1 cellular context compared by ENCODE assay signal in the genomic region with DNA sequence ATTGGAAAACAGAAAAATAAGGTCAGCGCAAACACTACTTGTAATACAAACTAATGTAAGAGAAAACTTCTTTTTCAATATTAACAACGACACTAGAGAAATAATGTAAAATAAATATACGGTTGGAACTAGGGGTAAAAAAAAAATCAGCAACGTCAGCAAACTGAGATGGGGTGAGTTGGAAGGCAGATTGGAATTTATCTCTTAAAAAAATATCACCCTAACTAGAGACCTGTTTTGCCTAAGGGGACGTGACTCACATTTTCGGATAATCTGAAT.
TF ChIP-seq lines count a peak whose summit lies in the region.

No MANE protein-coding gene starts in this region.

TF ChIP-seq in GM12878, 131 proteins besides CTCF, POLR2A, EP300 and RAD21 (continued from another document):
- TF ChIP-seq, protein P1, sequence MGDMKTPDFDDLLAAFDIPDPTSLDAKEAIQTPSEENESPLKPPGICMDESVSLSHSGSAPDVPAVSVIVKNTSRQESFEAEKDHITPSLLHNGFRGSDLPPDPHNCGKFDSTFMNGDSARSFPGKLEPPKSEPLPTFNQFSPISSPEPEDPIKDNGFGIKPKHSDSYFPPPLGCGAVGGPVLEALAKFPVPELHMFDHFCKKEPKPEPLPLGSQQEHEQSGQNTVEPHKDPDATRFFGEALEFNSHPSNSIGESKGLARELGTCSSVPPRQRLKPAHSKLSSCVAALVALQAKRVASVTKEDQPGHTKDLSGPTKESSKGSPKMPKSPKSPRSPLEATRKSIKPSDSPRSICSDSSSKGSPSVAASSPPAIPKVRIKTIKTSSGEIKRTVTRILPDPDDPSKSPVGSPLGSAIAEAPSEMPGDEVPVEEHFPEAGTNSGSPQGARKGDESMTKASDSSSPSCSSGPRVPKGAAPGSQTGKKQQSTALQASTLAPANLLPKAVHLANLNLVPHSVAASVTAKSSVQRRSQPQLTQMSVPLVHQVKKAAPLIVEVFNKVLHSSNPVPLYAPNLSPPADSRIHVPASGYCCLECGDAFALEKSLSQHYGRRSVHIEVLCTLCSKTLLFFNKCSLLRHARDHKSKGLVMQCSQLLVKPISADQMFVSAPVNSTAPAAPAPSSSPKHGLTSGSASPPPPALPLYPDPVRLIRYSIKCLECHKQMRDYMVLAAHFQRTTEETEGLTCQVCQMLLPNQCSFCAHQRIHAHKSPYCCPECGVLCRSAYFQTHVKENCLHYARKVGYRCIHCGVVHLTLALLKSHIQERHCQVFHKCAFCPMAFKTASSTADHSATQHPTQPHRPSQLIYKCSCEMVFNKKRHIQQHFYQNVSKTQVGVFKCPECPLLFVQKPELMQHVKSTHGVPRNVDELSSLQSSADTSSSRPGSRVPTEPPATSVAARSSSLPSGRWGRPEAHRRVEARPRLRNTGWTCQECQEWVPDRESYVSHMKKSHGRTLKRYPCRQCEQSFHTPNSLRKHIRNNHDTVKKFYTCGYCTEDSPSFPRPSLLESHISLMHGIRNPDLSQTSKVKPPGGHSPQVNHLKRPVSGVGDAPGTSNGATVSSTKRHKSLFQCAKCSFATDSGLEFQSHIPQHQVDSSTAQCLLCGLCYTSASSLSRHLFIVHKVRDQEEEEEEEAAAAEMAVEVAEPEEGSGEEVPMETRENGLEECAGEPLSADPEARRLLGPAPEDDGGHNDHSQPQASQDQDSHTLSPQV (IDR thresholded peaks at IDR 0.05) = no peak
- no peak for TF ChIP-seq SMARCA5 (IDR thresholded peaks at IDR 0.05)
- TF ChIP-seq CHD1 (IDR thresholded peaks at IDR 0.05; ENCODE audit: low read depth, low read length) = no peak
- TF ChIP-seq SREBF2 (IDR thresholded peaks at IDR 0.05; ENCODE audit: low read length) = no peak
- TF ChIP-seq NR2C2 (IDR thresholded peaks at IDR 0.05; ENCODE audit: borderline replicate concordance, control insufficient read depth, insufficient read length, low read depth) = no peak
